28 cellular contexts compared by ENCODE assay signal in the genomic region with DNA sequence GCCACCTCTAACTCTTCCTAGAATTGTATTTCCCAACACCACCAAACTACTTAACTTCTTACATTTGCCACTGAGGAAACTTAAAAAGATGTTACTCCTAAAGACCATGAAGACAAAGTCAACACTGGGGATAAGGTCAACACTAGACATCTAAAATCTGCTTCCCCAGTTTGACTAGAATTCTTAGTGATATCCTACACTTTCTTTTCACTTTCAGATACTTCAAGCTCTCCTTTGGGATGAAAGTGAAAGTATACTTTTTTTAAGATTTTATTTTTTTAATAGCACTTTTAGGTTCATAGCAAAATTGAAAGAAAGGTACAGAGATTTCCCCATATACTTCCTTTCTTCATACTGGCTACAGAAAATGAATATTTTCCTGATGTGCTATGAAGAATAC.
"Had no signal": no experiment of that assay in that cellular context is flagged by ENCODE, and none has a peak within 500 bp of the region (broad histone marks: within the 10 kb centered on the region; RNA-seq: fewer than 3 reads in every experiment).

No MANE protein-coding gene starts in this region.

- H3K9me3 ChIP-seq: breast epithelium, left lung, lower lobe of right lung, neutrophil, pancreas, prostate gland, thoracic aorta had no signal

- H3K36me3 ChIP-seq: breast epithelium, left lung, lower lobe of right lung, neutrophil, pancreas, prostate gland, thoracic aorta had no signal

- H3K27ac ChIP-seq: breast epithelium, left lung, lower lobe of right lung, neutrophil, prostate gland, skin epidermis, thoracic aorta had no signal

- H3K27ac Mint-ChIP-seq: activated CD4-positive, alpha-beta memory T cell treated with anti-CD3 and anti-CD28 coated beads, Interleukin-2, amount 10 ng/mL, durations not matched to agents 7 days and 5 days; activated CD4-positive, alpha-beta T cell treated with anti-CD3 and anti-CD28 coated beads, Interleukin-2, amount 10 ng/mL, durations not matched to agents 7 days and 5 days; activated T-cell treated with anti-CD3 and anti-CD28 coated beads, Interleukin-2, amount 50 U/mL, for 24 hours; dendritic cell treated with granulocyte-macrophage colony-stimulating factor and Interleukin-4, amounts not matched to agents 40 ng/mL and 50 ng/mL, for 4 days; endodermal cell; nephron progenitor cell; WTC11 had no signal

- H3K4me3 Mint-ChIP-seq: activated CD4-positive, alpha-beta memory T cell treated with anti-CD3 and anti-CD28 coated beads, Interleukin-2, amount 10 ng/mL, durations not matched to agents 7 days and 5 days; activated CD4-positive, alpha-beta T cell treated with anti-CD3 and anti-CD28 coated beads, Interleukin-2, amount 10 ng/mL, durations not matched to agents 7 days and 5 days; activated T-cell treated with anti-CD3 and anti-CD28 coated beads, Interleukin-2, amount 50 U/mL, for 24 hours; dendritic cell treated with granulocyte-macrophage colony-stimulating factor and Interleukin-4, amounts not matched to agents 40 ng/mL and 50 ng/mL, for 4 days; endodermal cell; nephron progenitor cell; WTC11 had no signal

- DNase-seq: activated CD4-positive, alpha-beta memory T cell treated with anti-CD3 and anti-CD28 coated beads, Interleukin-2, amount 10 ng/mL, durations not matched to agents 7 days and 5 days; activated CD4-positive, alpha-beta T cell treated with anti-CD3 and anti-CD28 coated beads for 1 hour; activated CD4-positive, alpha-beta T cell treated with anti-CD3 and anti-CD28 coated beads, Interleukin-2, amount 10 ng/mL, durations not matched to agents 7 days and 5 days; activated CD8-positive, alpha-beta memory T cell treated with anti-CD3 and anti-CD28 coated beads, Interleukin-2, amount 50 U/mL, for 48 hours; activated gamma-delta T cell; activated naive CD4-positive, alpha-beta T cell treated with anti-CD3 and anti-CD28 coated beads, Interleukin-2, amount 50 U/mL, for 16 hours; activated T-cell treated with anti-CD3 and anti-CD28 coated beads, Interleukin-2, amount 50 U/mL, for 24 hours; amygdala; central memory CD4-positive, alpha-beta T cell; endodermal cell; glutamatergic neuron; left lung; lower lobe of right lung; nephron progenitor cell; pancreas; retina; stimulated activated CD4-positive, alpha-beta T cell treated with anti-CD3 and anti-CD28 coated beads, Interleukin-12 subunit alpha, Interleukin-12 subunit beta, amount 100 ng/mL, for 4 hours; stimulated activated CD4-positive, alpha-beta T cell treated with anti-CD3 and anti-CD28 coated beads, Interleukin-4, amount 100 ng/mL, for 1 hour; stimulated activated naive CD8-positive, alpha-beta T cell treated with anti-CD3 and anti-CD28 coated beads, Interleukin-15, Interleukin-2, amounts not matched to agents 100 U/mL and 50 U/mL, for 24 hours; T-helper 2 cell; trophoblast cell had no signal

- H3K27me3 ChIP-seq: breast epithelium, left lung, neutrophil, pancreas had no signal

- H3K4me3 ChIP-seq: breast epithelium, left lung, lower lobe of right lung, pancreas, prostate gland, skin epidermis, thoracic aorta had no signal

- H3K36me3 Mint-ChIP-seq: WTC11 had no signal

- H3K4me1 ChIP-seq: breast epithelium, left lung, prostate gland had no signal

- H3K27me3 Mint-ChIP-seq: activated CD4-positive, alpha-beta memory T cell treated with anti-CD3 and anti-CD28 coated beads, Interleukin-2, amount 10 ng/mL, durations not matched to agents 7 days and 5 days; activated T-cell treated with anti-CD3 and anti-CD28 coated beads, Interleukin-2, amount 50 U/mL, for 24 hours; dendritic cell treated with granulocyte-macrophage colony-stimulating factor and Interleukin-4, amounts not matched to agents 40 ng/mL and 50 ng/mL, for 4 days had no signal

- H3K9me3 Mint-ChIP-seq: activated CD4-positive, alpha-beta memory T cell treated with anti-CD3 and anti-CD28 coated beads, Interleukin-2, amount 10 ng/mL, durations not matched to agents 7 days and 5 days; activated CD4-positive, alpha-beta T cell treated with anti-CD3 and anti-CD28 coated beads, Interleukin-2, amount 10 ng/mL, durations not matched to agents 7 days and 5 days; activated T-cell treated with anti-CD3 and anti-CD28 coated beads, Interleukin-2, amount 50 U/mL, for 24 hours; dendritic cell treated with granulocyte-macrophage colony-stimulating factor and Interleukin-4, amounts not matched to agents 40 ng/mL and 50 ng/mL, for 4 days; endodermal cell; WTC11 had no signal
